Comparison of ENCODE assay signal across 9 cellular contexts in genomic region chr12:128537668-128538067, GRCh38.
"Had no signal": no experiment of that assay in that cellular context is flagged by ENCODE, and none has a peak within 500 bp of the region (broad histone marks: within the 10 kb centered on the region; RNA-seq: fewer than 3 reads in every experiment).

No MANE protein-coding gene starts in this region.

- DNase-seq: GOT3, H7, H9, HCEC 1CT, HFFc6 had no signal

- H3K4me3 ChIP-seq: GM23338, HAP-1 had no signal

- H3K36me3 ChIP-seq: HAP-1 had no signal

- H3K4me1 ChIP-seq: HAP-1 had no signal

- FAIRE-seq: H1, H54 had no signal

- H2AFZ ChIP-seq: GM23338 had no signal

- H3K9me3 ChIP-seq: HAP-1 had no signal

- H3K4me2 ChIP-seq: GM23338 had no signal
